ENCODE assay signal across 32 cellular contexts in the genomic region with DNA sequence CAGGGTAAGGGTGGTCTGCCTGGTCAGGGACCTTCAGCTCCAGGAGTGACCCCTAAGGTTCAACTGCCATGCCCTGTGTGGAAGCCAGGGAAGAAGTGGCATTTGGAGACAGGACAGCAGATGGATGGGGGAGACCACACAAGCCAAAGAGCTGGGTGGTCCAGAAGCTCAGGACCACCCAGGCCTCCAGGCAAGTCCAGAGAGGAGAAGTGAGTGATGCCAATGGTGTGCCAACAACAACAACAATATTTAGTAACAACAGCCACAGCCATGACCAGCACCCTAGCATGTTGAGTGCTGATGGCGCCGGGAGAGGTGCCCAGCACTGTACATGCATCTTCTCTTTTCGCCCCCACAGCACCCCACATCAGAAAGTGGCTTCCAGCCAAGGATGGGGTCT.
"Had no signal": no experiment of that assay in that cellular context is flagged by ENCODE, and none has a peak within 500 bp of the region (broad histone marks: within the 10 kb centered on the region; RNA-seq: fewer than 3 reads in every experiment).

No MANE protein-coding gene starts in this region.

- H3K4me1 ChIP-seq: adrenal gland, body of pancreas, breast epithelium had no signal

- H3K9me3 ChIP-seq: adrenal gland, body of pancreas, breast epithelium had no signal

- H3K36me3 ChIP-seq: adrenal gland, brain microvascular endothelial cell, breast epithelium had no signal

- H3K27ac ChIP-seq: adrenal gland, body of pancreas, brain microvascular endothelial cell, breast epithelium, VCaP had no signal

- H3K4me3 ChIP-seq: adrenal gland, body of pancreas, breast epithelium had no signal

- ATAC-seq: activated CD8-positive, alpha-beta T cell treated with anti-CD3 and anti-CD28 coated beads for 36 hours; activated naive CD4-positive, alpha-beta T cell treated with anti-CD3 and anti-CD28 coated beads, Interleukin-2, amount 50 U/mL, for 72 hours; activated T-cell treated with anti-CD3 and anti-CD28 coated beads, Interleukin-2, amount 50 U/mL, for 4 hours; activated T-cell treated with anti-CD3 and anti-CD28 coated beads, Interleukin-2, amount 50 U/mL, for 72 hours; activated T-helper 17 cell treated with anti-CD3 and anti-CD28 coated beads, Interleukin-2, amount 50 U/mL, for 72 hours; body of pancreas had no signal

- H3K27me3 ChIP-seq: adrenal gland, body of pancreas, brain microvascular endothelial cell, breast epithelium had no signal

- DNase-seq: activated B cell treated with CpG ODN at 0.5 μM for 24 hours; activated CD4-positive, alpha-beta memory T cell treated with anti-CD3 and anti-CD28 coated beads for 36 hours; activated CD4-positive, alpha-beta T cell treated with anti-CD3 and anti-CD28 coated beads for 4 hours; activated CD4-positive, alpha-beta T cell treated with anti-CD3 and anti-CD28 coated beads, Interleukin-2, amount 10 ng/mL, durations not matched to agents 24 days and 14 days; activated CD4-positive, alpha-beta T cell treated with anti-CD3 and anti-CD28 coated beads, Interleukin-2, amount 50 U/mL, for 1 hour; activated CD4-positive, alpha-beta T cell treated with anti-CD3 and anti-CD28 coated beads, Interleukin-2, amount 50 U/mL, for 4 hours; activated CD4-positive, CD25-positive, alpha-beta regulatory T cell treated with anti-CD3 and anti-CD28 coated beads, Interleukin-2, amount 50 U/mL, for 72 hours; activated CD8-positive, alpha-beta memory T cell treated with anti-CD3 and anti-CD28 coated beads, Interleukin-2, amount 50 U/mL, for 4 hours; activated CD8-positive, alpha-beta T cell treated with anti-CD3 and anti-CD28 coated beads for 36 hours; activated effector memory CD4-positive, alpha-beta T cell treated with anti-CD3 and anti-CD28 coated beads, Interleukin-2, amount 50 U/mL, for 16 hours; activated gamma-delta T cell treated with Interleukin-2 at 50 U/mL for 16 hours; activated naive CD4-positive, alpha-beta T cell; activated naive CD4-positive, alpha-beta T cell treated with anti-CD3 and anti-CD28 coated beads for 36 hours; activated naive CD4-positive, alpha-beta T cell treated with anti-CD3 and anti-CD28 coated beads, Interleukin-2, amount 50 U/mL, for 16 hours; activated naive CD8-positive, alpha-beta T cell treated with anti-CD3 and anti-CD28 coated beads for 36 hours; activated T-cell treated with anti-CD3 and anti-CD28 coated beads for 4 hours; activated T-cell treated with anti-CD3 and anti-CD28 coated beads, Interleukin-2, amount 50 U/mL, for 1 hour; activated T-cell treated with anti-CD3 and anti-CD28 coated beads, Interleukin-2, amount 50 U/mL, for 4 hours; activated T-cell treated with anti-CD3 and anti-CD28 coated beads, Interleukin-2, amount 50 U/mL, for 72 hours; adrenal gland; amniotic stem cell; body of pancreas; brain microvascular endothelial cell; central memory CD4-positive, alpha-beta T cell; T-helper 2 cell; T-helper 9 cell had no signal

- FAIRE-seq: astrocyte, TTC549 had no signal
